In the genomic region with DNA sequence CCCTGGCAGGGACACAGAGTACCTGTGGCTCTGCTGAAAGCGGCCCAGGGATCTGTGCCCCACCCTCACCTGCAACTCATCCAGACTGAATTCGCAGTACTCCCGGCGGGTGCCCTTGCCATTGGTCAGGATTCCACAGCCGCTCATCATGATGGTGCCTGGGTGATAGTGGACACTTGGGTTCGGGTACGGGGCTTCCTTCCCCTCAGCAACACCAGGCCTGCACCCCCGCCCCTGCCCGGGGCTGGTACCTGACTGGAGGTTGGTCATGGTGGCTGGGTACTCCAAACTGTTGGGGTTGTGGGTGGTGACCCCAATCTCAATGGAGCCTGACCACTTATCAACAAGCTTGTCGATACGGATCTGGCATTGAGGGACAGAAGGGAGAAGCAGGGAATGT, we compare ENCODE assay signal across 18 cellular contexts. TPM values are rescaled to one million over a fixed set of nuclear protein-coding genes. Genes with fewer than 3 reads are reported as not detected.
DNase-seq lines count a peak whose midpoint lies in the region; ATAC-seq and TF ChIP-seq lines count a peak whose summit lies in the region.
"Had no signal": no experiment of that assay in that cellular context is flagged by ENCODE, and none has a peak within 500 bp of the region (broad histone marks: within the 10 kb centered on the region; RNA-seq: fewer than 3 reads in every experiment).

No MANE protein-coding gene starts in this region.

- H3K9me3 ChIP-seq in right atrium auricular region: no peaks in the 10 kb centered on the region
- no peaks in the 10 kb centered on the region for H3K9me3 ChIP-seq in BLaER1 treated with 17β-estradiol and CSF1 and Interleukin-3, amounts not matched to agents 10 nM and 100 nM (replicated peaks in 1 of 11)
- H3K9me3 ChIP-seq: Caco-2 had no signal

- H3K9me3 Mint-ChIP-seq in neural crest cell: no peaks in the 10 kb centered on the region
- H3K9me3 Mint-ChIP-seq: CD4-positive, alpha-beta T cell had no signal

- peaks cover 51% of the 10 kb centered on the region for H3K36me3 ChIP-seq in right atrium auricular region
- peaks cover 45 to 64% (median 56%) of the 10 kb centered on the region in 11 experiments for H3K36me3 ChIP-seq in BLaER1 treated with 17β-estradiol and CSF1 and Interleukin-3, amounts not matched to agents 10 nM and 100 nM

- H3K27me3 ChIP-seq in right atrium auricular region: no peaks in the 10 kb centered on the region
- H3K27me3 ChIP-seq in BLaER1 treated with 17β-estradiol and CSF1 and Interleukin-3, amounts not matched to agents 10 nM and 100 nM: no peaks in the 10 kb centered on the region

- peaks cover 0 to 22% of the 10 kb centered on the region in 2 donors for H3K4me1 ChIP-seq in right atrium auricular region
- H3K4me1 ChIP-seq in BLaER1 treated with 17β-estradiol and CSF1 and Interleukin-3, amounts not matched to agents 10 nM and 100 nM: peaks cover 23 to 29% (median 24%) of the 10 kb centered on the region in 10 experiments

- no peak overlapping the region for H3K4me3 ChIP-seq in right atrium auricular region
- H3K4me3 ChIP-seq in BLaER1 treated with 17β-estradiol and CSF1 and Interleukin-3, amounts not matched to agents 10 nM and 100 nM: no peak overlapping the region

- H3K4me3 Mint-ChIP-seq in neural crest cell: peak overlapping the region; percentile 72

- POLR2A ChIA-PET in RWPE1 (lab: Yijun Ruan, JAX; ENCODE audit: low non-redundant PET): no interaction called here

- intact Hi-C loops in Right ventricle myocardium inferior (cut with DNase I): loop anchor here (10.0 kb wide), 1 partner anchor 259 kb away; a partner anchor contains a TSS

- H3K27ac Mint-ChIP-seq in neural crest cell (ENCODE audit: unreplicated experiment): no peak overlapping the region

- TF ChIP-seq CTCF in right atrium auricular region (IDR thresholded peaks at IDR 0.05) (no peak), RWPE1 (conservative IDR thresholded peaks at IDR 0.05; ENCODE audit: low read depth) (no peak), neural crest cell (conservative IDR thresholded peaks at IDR 0.05) (no peak)

- H3K4me1 Mint-ChIP-seq in neural crest cell: peaks cover 22% of the 10 kb centered on the region

- H3K27ac ChIP-seq in right atrium auricular region: no peak overlapping the region
- H3K27ac ChIP-seq in BLaER1 treated with 17β-estradiol and CSF1 and Interleukin-3, amounts not matched to agents 10 nM and 100 nM: no peak overlapping the region
- H3K27ac ChIP-seq in RWPE1: peak overlapping the region; percentile 25; the same call in 1 of the 2 replicates
- H3K27ac ChIP-seq: HL-60, KMS-11 had no signal

- DNase-seq in Right ventricle myocardium inferior (ENCODE audit: missing footprints): peak; percentile 47
- DNase-seq in right atrium auricular region (ENCODE audit: low spot score): no peak
- DNase-seq in RWPE1 (ENCODE audit: low spot score): no peak
- no peak for DNase-seq in neural crest cell (ENCODE audit: low read depth, low spot score)
- no peak for DNase-seq in H4 (ENCODE audit: low spot score)
- DNase-seq in D341Med (ENCODE audit: low spot score): no peak
- DNase-seq in stimulated activated CD4-positive, alpha-beta T cell treated with anti-CD3 and anti-CD28 coated beads, Interleukin-2, amount 100 ng/mL, for 48 hours: no peak
- DNase-seq: ACHN; C1 segment of cervical spinal cord; Caco-2; CD4-positive, alpha-beta T cell; DMS153; DMS79; GF-D8; HCEC 1CT had no signal

- H3K4me2 ChIP-seq in BLaER1 treated with 17β-estradiol and CSF1 and Interleukin-3, amounts not matched to agents 10 nM and 100 nM: no peak overlapping the region
- H3K4me2 ChIP-seq: KMS-11 had no signal

- peaks cover 0 to 27% (median 4%) of the 10 kb centered on the region in 11 experiments; a peak in 3 of 22 replicates for H4K20me1 ChIP-seq in BLaER1 treated with 17β-estradiol and CSF1 and Interleukin-3, amounts not matched to agents 10 nM and 100 nM

- peaks cover 3% of the 10 kb centered on the region for H3K36me3 Mint-ChIP-seq in neural crest cell (ENCODE audit: low read depth)

- CTCF ChIA-PET in RWPE1 (lab: Yijun Ruan, JAX): interaction anchor here (0.5 to 0.8 kb wide), 2 partner anchors 16 to 45 kb away, joined by 3 to 4 read pairs; a partner anchor contains a TSS

- no peak for ATAC-seq in Right ventricle myocardium inferior

- no peaks in the 10 kb centered on the region for H3K27me3 Mint-ChIP-seq in neural crest cell (ENCODE audit: low read depth)
- H3K27me3 Mint-ChIP-seq: CD4-positive, alpha-beta T cell had no signal

- peak overlapping the region in 6 of 11 experiments; percentile 4 to 91 (median 57); a peak in 4 of 22 replicates for H3K9ac ChIP-seq in BLaER1 treated with 17β-estradiol and CSF1 and Interleukin-3, amounts not matched to agents 10 nM and 100 nM
- H3K9ac ChIP-seq: KMS-11 had no signal

RNA-seq across cellular contexts. Expression of a gene that starts 2.9 kb away (rescaled TPM):
- 30.8 TPM for total RNA-seq in Right ventricle myocardium inferior
- 10 to 100 TPM in 1 of 2 donors, 1 to 10 TPM in 1; 9.5 to 12.8 TPM for total RNA-seq in right atrium auricular region
- total RNA-seq in neural crest cell: 65.6 and 69.5 TPM in 2 replicates
- 3.4 and 3.5 TPM in 2 replicates for total RNA-seq in H4 (2014; rRNA removed; shearing (Covaris generic))

RNA-seq across cellular contexts. Expression of a gene that starts 10.1 kb away (rescaled TPM):
- 14.0 TPM for total RNA-seq in Right ventricle myocardium inferior
- total RNA-seq in right atrium auricular region: 1 to 10 TPM; 5.1 to 6.7 TPM
- total RNA-seq in neural crest cell: 1.2 and 1.3 TPM in 2 replicates
- total RNA-seq in H4 (2014; rRNA removed; shearing (Covaris generic)): 0.19 TPM in 1 of 2 replicates, not detected in the other

RNA-seq across cellular contexts. Expression of a gene that starts 11.0 kb away (rescaled TPM):
- 70.3 TPM for total RNA-seq in Right ventricle myocardium inferior
- 10 to 100 TPM; 80.4 to 97.0 TPM for total RNA-seq in right atrium auricular region
- 84.2 and 89.9 TPM in 2 replicates for total RNA-seq in neural crest cell
- total RNA-seq in H4 (2014; rRNA removed; shearing (Covaris generic)): 55.9 and 65.1 TPM in 2 replicates

RNA-seq across cellular contexts. Expression of a gene that starts 18.8 kb away (rescaled TPM):
- total RNA-seq in Right ventricle myocardium inferior: 326 TPM
- 100 to 1,000 TPM; 131 to 164 TPM for total RNA-seq in right atrium auricular region
- 725 and 743 TPM in 2 replicates for total RNA-seq in neural crest cell
- total RNA-seq in H4 (2014; rRNA removed; shearing (Covaris generic)): 460 and 526 TPM in 2 replicates

RNA-seq across cellular contexts. Expression of a gene that starts 25.8 kb away (rescaled TPM):
- total RNA-seq in Right ventricle myocardium inferior (4.7 TPM), right atrium auricular region (1 to 10 TPM; 4.2 to 6.9 TPM), neural crest cell (7.9 and 8.0 TPM in 2 replicates)
- total RNA-seq in H4 (2014; rRNA removed; shearing (Covaris generic)): 0.78 and 2.4 TPM in 2 replicates
